ENCODE assay signal across 19 cellular contexts in the genomic region with DNA sequence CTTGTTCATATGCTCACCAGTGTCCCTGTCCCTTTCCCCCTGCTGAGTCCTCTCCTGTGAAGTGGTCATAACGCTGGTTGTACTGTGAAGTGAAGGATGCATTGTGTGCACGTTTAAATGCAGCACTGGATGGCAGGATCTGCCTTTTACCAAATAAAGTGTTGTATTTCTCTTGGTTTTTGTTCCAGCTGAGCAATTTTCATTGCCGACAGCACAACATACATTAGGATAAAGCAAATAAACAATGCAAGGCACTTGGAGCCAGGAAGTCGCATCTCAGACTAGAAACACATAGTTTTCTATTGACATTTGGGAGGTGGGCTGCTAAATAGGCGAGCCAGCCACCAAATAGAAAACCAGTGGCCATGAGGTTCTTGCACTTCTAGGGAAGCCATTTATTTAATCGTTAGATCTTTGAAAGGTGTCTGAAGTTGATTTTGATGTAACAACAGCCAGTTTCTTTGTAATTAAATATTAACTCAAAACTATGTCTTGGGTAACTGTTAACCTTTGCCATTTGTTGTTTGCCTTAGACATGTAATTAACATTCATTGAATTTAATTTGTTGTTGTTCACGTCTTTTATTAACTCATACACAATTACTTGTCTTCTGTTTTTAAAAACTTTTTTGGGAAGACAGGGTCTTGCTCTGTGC.
A peak's percentile ranks its signal among the peaks of the same experiment; 100 is the strongest.
DNase-seq lines count a peak whose midpoint lies in the region; ATAC-seq and TF ChIP-seq lines count a peak whose summit lies in the region.
"Had no signal": no experiment of that assay in that cellular context is flagged by ENCODE, and none has a peak within 500 bp of the region (broad histone marks: within the 10 kb centered on the region; RNA-seq: fewer than 3 reads in every experiment).

No MANE protein-coding gene starts in this region.

- H3K27me3 ChIP-seq in upper lobe of left lung, result no peaks in the 10 kb centered on the region
- H3K27me3 ChIP-seq: gastroesophageal sphincter, Peyer's patch, right atrium auricular region, uterus had no signal

- H3K4me3 ChIP-seq in upper lobe of left lung, result no peak overlapping the region
- H3K4me3 ChIP-seq: gastroesophageal sphincter, GM23338, lung, Peyer's patch, right atrium auricular region, uterus had no signal

- TF ChIP-seq EP300 in upper lobe of left lung (IDR thresholded peaks at IDR 0.05), result no peak

- TF ChIP-seq CTCF in upper lobe of left lung (IDR thresholded peaks at IDR 0.05), result no peak

- TF ChIP-seq POLR2A in upper lobe of left lung (IDR thresholded peaks at IDR 0.05), result no peak

- WGBS in upper lobe of left lung, 2 donors, result 69 to 78% methylated on average over 7 of the region's 7 CpGs

- no peaks in the 10 kb centered on the region for H3K9me3 ChIP-seq in upper lobe of left lung
- H3K9me3 ChIP-seq: gastroesophageal sphincter, Peyer's patch, right atrium auricular region, uterus had no signal

- DNase-seq in NCI-H345 (lab: John Stamatoyannopoulos, UW) (peak; percentile 60), NCI-H345 treated with DMSO at 0.1 percent for 48 hours (lab: John Stamatoyannopoulos, UW; ENCODE audit: unreplicated experiment) (no peak), NCI-H2107 (lab: John Stamatoyannopoulos, UW) (peak; percentile 44), SHP77 treated with DMSO at 0.1 percent for 48 hours (lab: John Stamatoyannopoulos, UW) (peak; percentile 26), renal cortical epithelial cell (ENCODE audit: low read depth) (peak; percentile 78), upper lobe of left lung (no peak)
- DNase-seq in activated effector memory CD4-positive, alpha-beta T cell treated with anti-CD3 and anti-CD28 coated beads, Interleukin-2, amount 50 U/mL, for 16 hours, result no peak
- DNase-seq: activated CD4-positive, alpha-beta T cell treated with anti-CD3 and anti-CD28 coated beads, Interleukin-2, amount 50 U/mL, for 4 hours; CD4-positive, CD25-positive, alpha-beta regulatory T cell; cortex of kidney; Peyer's patch; uterus had no signal

- no peak overlapping the region for H3K27ac ChIP-seq in upper lobe of left lung
- H3K27ac ChIP-seq: epithelial cell of prostate, gastroesophageal sphincter, Peyer's patch, right atrium auricular region, uterus had no signal

- peaks cover 0 to 21% (median 7%) of the 10 kb centered on the region in 4 donors for H3K36me3 ChIP-seq in upper lobe of left lung
- H3K36me3 ChIP-seq: uterus had no signal

- ATAC-seq in upper lobe of left lung (ENCODE audit: low FRiP score in 2 of 2) (no peak), HG03378 (IDR thresholded peaks at IDR 0.05; ENCODE audit: unreplicated experiment) (no peak)
- ATAC-seq: activated naive CD4-positive, alpha-beta T cell treated with anti-CD3 and anti-CD28 coated beads, Interleukin-2, amount 50 U/mL, for 72 hours; gastroesophageal sphincter; GM23338 had no signal

- H3K4me1 ChIP-seq in upper lobe of left lung, result peaks cover 0 to 15% (median 4%) of the 10 kb centered on the region in 4 donors
- H3K4me1 ChIP-seq: Peyer's patch had no signal

Comparison
In these comparisons a context has a peak if more than half of its experiments do, and no peak if none do; other contexts are left out.
1. DNase-seq: peak in NCI-H345 (single experiment), NCI-H2107 (single experiment), SHP77 treated with DMSO at 0.1 percent for 48 hours (single experiment) and renal cortical epithelial cell (single experiment); none in NCI-H345 treated with DMSO at 0.1 percent for 48 hours (single experiment), upper lobe of left lung (0 of 2) and activated effector memory CD4-positive, alpha-beta T cell treated with anti-CD3 and anti-CD28 coated beads, Interleukin-2, amount 50 U/mL, for 16 hours (single experiment).